2 cellular contexts compared by ENCODE assay signal in genomic region chr15:98830034-98830634, GRCh38.
TF ChIP-seq lines count a peak whose summit lies in the region.

No MANE protein-coding gene starts in this region.

TF ChIP-seq in HepG2, 621 proteins besides CTCF, POLR2A, EP300 and RAD21:
- TF ChIP-seq NCOA5 (CRISPR knock-in tag; IDR thresholded peaks at IDR 0.05), result no peak
- TF ChIP-seq ZNF274 (CRISPR knock-in tag; IDR thresholded peaks at IDR 0.05), result peak; percentile 96
- TF ChIP-seq MIXL1 (CRISPR knock-in tag; IDR thresholded peaks at IDR 0.05), result no peak

TF ChIP-seq in H1, 55 proteins besides CTCF, POLR2A, EP300 and RAD21:
- TF ChIP-seq, protein P1, sequence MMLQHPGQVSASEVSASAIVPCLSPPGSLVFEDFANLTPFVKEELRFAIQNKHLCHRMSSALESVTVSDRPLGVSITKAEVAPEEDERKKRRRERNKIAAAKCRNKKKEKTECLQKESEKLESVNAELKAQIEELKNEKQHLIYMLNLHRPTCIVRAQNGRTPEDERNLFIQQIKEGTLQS (IDR thresholded peaks at IDR 0.05; ENCODE audit: insufficient read depth, low read depth, low read length), result no peak
- TF ChIP-seq ZNF274 (IDR thresholded peaks at IDR 0.05; ENCODE audit: borderline replicate concordance, extremely low read depth, low read length), result peak; percentile 90
TF ChIP-seq in H1: peak in this region for 1.
